In the genomic region with DNA sequence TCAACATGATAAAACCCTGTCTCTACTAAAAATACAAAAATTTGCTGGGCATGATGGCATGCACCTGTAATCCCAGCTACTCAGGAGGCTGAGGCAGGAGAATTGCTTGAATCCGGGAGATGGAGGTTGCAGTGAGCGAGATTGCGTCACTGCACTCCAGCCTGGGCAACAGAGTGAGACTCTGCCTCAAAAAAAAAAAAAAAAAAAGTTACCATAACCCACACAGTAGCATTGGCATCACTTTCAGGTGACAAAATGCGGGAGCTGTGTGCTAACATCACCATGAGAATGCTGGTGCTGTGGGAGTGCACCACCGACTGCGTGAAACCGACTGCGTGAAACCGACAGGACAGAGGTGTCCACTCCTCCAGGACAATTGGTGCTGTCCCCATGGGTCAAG, we compare ENCODE assay signal across 3 cellular contexts. TPM values are rescaled to one million over a fixed set of nuclear protein-coding genes. Genes with fewer than 3 reads are reported as not detected.
"Had no signal": no experiment of that assay in that cellular context is flagged by ENCODE, and none has a peak within 500 bp of the region (broad histone marks: within the 10 kb centered on the region; RNA-seq: fewer than 3 reads in every experiment).

No MANE protein-coding gene starts in this region.

RNA-seq across cellular contexts. Expression of a gene that starts 40.7 kb away (rescaled TPM):
- total RNA-seq: HT1080 had no signal
- polyA plus RNA-seq: IgD-negative memory B cell, K562 had no signal
